In genomic region chr9:134066923-134067851, GRCh38 we compare ENCODE assay signal across 8 cellular contexts. TPM values are rescaled to one million over a fixed set of nuclear protein-coding genes. Genes with fewer than 3 reads are reported as not detected.
DNase-seq lines count a peak whose midpoint lies in the region; ATAC-seq and TF ChIP-seq lines count a peak whose summit lies in the region.

No MANE protein-coding gene starts in this region.

- H3K9me3 ChIP-seq in thymus (ENCODE audit: control insufficient read depth): no peaks in the 10 kb centered on the region

- DNase-seq in HL-60 (ENCODE audit: low read depth in 1 of 2, low spot score in 1 of 2) (peak in 1 of 2 experiments; percentile 39), midbrain (lab: John Stamatoyannopoulos, UW) (peak; percentile 41), cortex of kidney (lab: John Stamatoyannopoulos, UW) (no peak)
- DNase-seq in activated CD4-positive, alpha-beta T cell treated with anti-CD3 and anti-CD28 coated beads for 4 hours: peak; percentile 28 to 39
- peak; percentile 45 for DNase-seq in effector CD4-positive, alpha-beta T cell

- WGBS in thymus: under 1% methylated on average over 125 of the region's 125 CpGs

- peaks cover 6% of the 10 kb centered on the region for H3K27me3 ChIP-seq in HL-60 (ENCODE audit: insufficient read depth, poor library complexity, severe bottlenecking)
- H3K27me3 ChIP-seq in thymus (ENCODE audit: control insufficient read depth, insufficient read depth): no peaks in the 10 kb centered on the region

- H3K27ac ChIP-seq in C4-2B (peak overlapping the region; percentile 96), HL-60 (replicated peaks) (peak overlapping the region; percentile 95), thymus (ENCODE audit: low read depth) (peak overlapping the region; percentile 87)

- TF ChIP-seq CTCF in C4-2B (conservative IDR thresholded peaks at IDR 0.05) (no peak), HL-60 (IDR thresholded peaks at IDR 0.05; ENCODE audit: insufficient read depth, low read length) (no peak)

- H3K4me3 ChIP-seq in HL-60 (replicated peaks; ENCODE audit: insufficient read depth, low read length) (peak overlapping the region; percentile 73), thymus (ENCODE audit: low read length) (peak overlapping the region; percentile 92)

- peak; percentile 11 for ATAC-seq in GM19324 (IDR thresholded peaks at IDR 0.05; ENCODE audit: low FRiP score, unreplicated experiment)

- no peaks in the 10 kb centered on the region for H3K36me3 ChIP-seq in thymus (ENCODE audit: control insufficient read depth, insufficient read depth)

- H3K4me1 ChIP-seq in thymus (ENCODE audit: control insufficient read depth, insufficient read depth, low read length): peaks cover 7% of the 10 kb centered on the region

RNA-seq across cellular contexts. Expression of gene BRD3, which starts 0.6 kb away (rescaled TPM):
- 14.5 TPM for polyA plus RNA-seq in thymus

RNA-seq across cellular contexts. Expression of gene BRD3OS, which starts 41.9 kb away (rescaled TPM):
- 12.4 TPM for polyA plus RNA-seq in thymus
